ENCODE assay signal across 17 cellular contexts in the genomic region with DNA sequence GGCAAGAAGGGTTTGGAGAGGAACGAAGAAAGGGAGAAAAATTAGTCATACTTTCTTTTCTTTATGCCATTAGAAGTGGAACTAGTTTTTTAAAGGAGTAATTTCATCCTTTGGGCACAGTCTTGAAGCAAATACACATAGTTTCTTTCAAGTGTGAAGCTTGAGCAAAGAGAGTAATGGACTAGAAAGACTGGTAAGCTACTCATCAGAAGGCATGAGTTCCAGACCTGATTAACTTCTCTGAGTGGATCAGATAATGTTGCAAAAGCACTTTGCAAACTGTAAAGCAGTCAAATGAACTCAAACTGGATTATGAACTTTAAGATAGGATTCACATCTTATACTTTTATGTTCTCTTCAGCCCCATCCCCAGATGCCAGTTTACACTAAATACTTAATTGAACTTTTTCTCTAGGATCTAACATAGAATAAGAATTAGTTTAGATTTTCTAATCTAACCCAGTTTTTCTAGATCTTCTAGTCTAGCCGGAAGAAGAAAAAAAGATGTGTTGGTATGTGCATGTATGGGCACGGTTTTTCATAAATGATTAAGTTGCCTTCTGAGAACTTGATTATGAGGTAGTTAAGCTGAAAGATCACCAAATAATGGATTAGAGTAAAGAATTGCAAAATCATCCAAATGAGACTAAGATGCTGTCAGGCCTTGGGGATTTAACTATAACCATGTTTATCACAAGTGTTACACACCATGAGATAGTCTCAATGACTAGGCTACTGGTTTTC. TPM values are rescaled to one million over a fixed set of nuclear protein-coding genes. Genes with fewer than 3 reads are reported as not detected.
DNase-seq lines count a peak whose midpoint lies in the region; ATAC-seq and TF ChIP-seq lines count a peak whose summit lies in the region.
"Had no signal": no experiment of that assay in that cellular context is flagged by ENCODE, and none has a peak within 500 bp of the region (broad histone marks: within the 10 kb centered on the region; RNA-seq: fewer than 3 reads in every experiment).

No MANE protein-coding gene starts in this region.

- H2AFZ ChIP-seq in OCI-LY1 (ENCODE audit: low read length): no peak overlapping the region

- H3K4me3 Mint-ChIP-seq in activated naive CD4-positive, alpha-beta T cell treated with anti-CD3 and anti-CD28 coated beads, Interleukin-2, amount 50 U/mL, for 24 hours: peak overlapping the region; percentile 52
- no peak overlapping the region for H3K4me3 Mint-ChIP-seq in activated naive CD4-positive, alpha-beta T cell treated with anti-CD3 and anti-CD28 coated beads, Interleukin-2, amount 10 ng/mL, durations not matched to agents 7 days and 5 days
- peak overlapping the region; percentile 96 for H3K4me3 Mint-ChIP-seq in activated naive CD8-positive, alpha-beta T cell treated with anti-CD3 and anti-CD28 coated beads, Interleukin-2, amount 50 U/mL, for 24 hours
- H3K4me3 Mint-ChIP-seq in stimulated activated naive CD8-positive, alpha-beta T cell treated with anti-CD3 and anti-CD28 coated beads, Interleukin-15, amount 100 ng/mL, for 72 hours: peak overlapping the region; percentile 93 to 99

- H3K4me1 Mint-ChIP-seq in activated naive CD4-positive, alpha-beta T cell treated with anti-CD3 and anti-CD28 coated beads, Interleukin-2, amount 50 U/mL, for 24 hours: peaks cover 61% of the 10 kb centered on the region
- peaks cover 56% of the 10 kb centered on the region for H3K4me1 Mint-ChIP-seq in activated naive CD4-positive, alpha-beta T cell treated with anti-CD3 and anti-CD28 coated beads, Interleukin-2, amount 10 ng/mL, durations not matched to agents 7 days and 5 days
- H3K4me1 Mint-ChIP-seq in activated naive CD8-positive, alpha-beta T cell treated with anti-CD3 and anti-CD28 coated beads, Interleukin-2, amount 50 U/mL, for 24 hours: peaks cover 57% of the 10 kb centered on the region
- peaks cover 66% of the 10 kb centered on the region for H3K4me1 Mint-ChIP-seq in stimulated activated naive CD8-positive, alpha-beta T cell treated with anti-CD3 and anti-CD28 coated beads, Interleukin-15, amount 100 ng/mL, for 72 hours

- H3K9ac ChIP-seq in OCI-LY1 (ENCODE audit: low read length): peak overlapping the region; percentile 13; the same call in 1 of the 2 replicates

- H3K9me3 ChIP-seq in OCI-LY1 (ENCODE audit: low read length) (no peaks in the 10 kb centered on the region), Peyer's patch (no peaks in the 10 kb centered on the region)

- no peak for TF ChIP-seq POLR2A in Peyer's patch (IDR thresholded peaks at IDR 0.05)

- DNase-seq in activated naive CD4-positive, alpha-beta T cell treated with anti-CD3 and anti-CD28 coated beads, Interleukin-2, amount 10 ng/mL, durations not matched to agents 7 days and 5 days: no peak
- DNase-seq in activated naive CD8-positive, alpha-beta T cell treated with anti-CD3 and anti-CD28 coated beads, Interleukin-2, amount 50 U/mL, for 24 hours: no peak
- DNase-seq in stimulated activated naive CD8-positive, alpha-beta T cell treated with anti-CD3 and anti-CD28 coated beads, Interleukin-15, amount 100 ng/mL, for 72 hours: no peak
- DNase-seq in NCI-H2171 (lab: John Stamatoyannopoulos, UW) (no peak), Peyer's patch (no peak)
- DNase-seq: AML-193, DMS53, HCEC 1CT, IMR-90, NCI-H1436, NCI-H2029 treated with DMSO at 0.1 percent for 48 hours, NCI-H2227 treated with DMSO at 0.1 percent for 48 hours, NCI-H526, SHP77 treated with DMSO at 0.1 percent for 48 hours had no signal

- no peaks in the 10 kb centered on the region for H3F3A ChIP-seq in OCI-LY1 (ENCODE audit: insufficient read depth, low read length)

- H3K79me2 ChIP-seq in OCI-LY1 (ENCODE audit: insufficient read depth, low read length): peaks cover 64% of the 10 kb centered on the region

- CTCF ChIA-PET in activated naive CD4-positive, alpha-beta T cell treated with anti-CD3 and anti-CD28 coated beads, Interleukin-2, amount 10 ng/mL, durations not matched to agents 7 days and 5 days (lab: Charles Lee): interaction anchor here (0.9 to 1.5 kb wide), 6 partner anchors 16 to 347 kb away, joined by 3 to 9 read pairs (median 4); no protein-coding TSS in a partner anchor

- H3K27me3 ChIP-seq in OCI-LY1 (ENCODE audit: insufficient read depth, low read length) (no peaks in the 10 kb centered on the region), Peyer's patch (no peaks in the 10 kb centered on the region)

- TF ChIP-seq CTCF in OCI-LY1 (IDR thresholded peaks at IDR 0.05; ENCODE audit: low read length) (no peak), Peyer's patch (IDR thresholded peaks at IDR 0.05) (no peak)

- H3K27ac Mint-ChIP-seq in activated naive CD4-positive, alpha-beta T cell treated with anti-CD3 and anti-CD28 coated beads, Interleukin-2, amount 50 U/mL, for 24 hours: no peak overlapping the region
- no peak overlapping the region for H3K27ac Mint-ChIP-seq in activated naive CD4-positive, alpha-beta T cell treated with anti-CD3 and anti-CD28 coated beads, Interleukin-2, amount 10 ng/mL, durations not matched to agents 7 days and 5 days
- peak overlapping the region; percentile 75 for H3K27ac Mint-ChIP-seq in activated naive CD8-positive, alpha-beta T cell treated with anti-CD3 and anti-CD28 coated beads, Interleukin-2, amount 50 U/mL, for 24 hours
- no peak overlapping the region for H3K27ac Mint-ChIP-seq in stimulated activated naive CD8-positive, alpha-beta T cell treated with anti-CD3 and anti-CD28 coated beads, Interleukin-15, amount 100 ng/mL, for 72 hours

- H3K9me2 ChIP-seq in OCI-LY1 (ENCODE audit: low read depth, low read length): no peaks in the 10 kb centered on the region

- H3K27ac ChIP-seq in OCI-LY1 (ENCODE audit: low read depth, low read length, poor library complexity, severe bottlenecking): peak overlapping the region; percentile 29
- H3K27ac ChIP-seq in Peyer's patch: no peak overlapping the region

- H4K20me1 ChIP-seq in OCI-LY1 (ENCODE audit: insufficient read depth, low read length): no peaks in the 10 kb centered on the region

- H3K27me3 Mint-ChIP-seq in activated naive CD4-positive, alpha-beta T cell treated with anti-CD3 and anti-CD28 coated beads, Interleukin-2, amount 50 U/mL, for 24 hours: no peaks in the 10 kb centered on the region
- no peaks in the 10 kb centered on the region for H3K27me3 Mint-ChIP-seq in activated naive CD4-positive, alpha-beta T cell treated with anti-CD3 and anti-CD28 coated beads, Interleukin-2, amount 10 ng/mL, durations not matched to agents 7 days and 5 days
- no peaks in the 10 kb centered on the region for H3K27me3 Mint-ChIP-seq in activated naive CD8-positive, alpha-beta T cell treated with anti-CD3 and anti-CD28 coated beads, Interleukin-2, amount 50 U/mL, for 24 hours
- H3K27me3 Mint-ChIP-seq in stimulated activated naive CD8-positive, alpha-beta T cell treated with anti-CD3 and anti-CD28 coated beads, Interleukin-15, amount 100 ng/mL, for 72 hours: no peaks in the 10 kb centered on the region

- peak overlapping the region; percentile 97 for H3K4me2 ChIP-seq in OCI-LY1 (ENCODE audit: low read length)

- H3K36me3 ChIP-seq in OCI-LY1 (ENCODE audit: insufficient read depth, low read length): no peaks in the 10 kb centered on the region
- H3K36me3 ChIP-seq in Peyer's patch: no peaks in the 10 kb centered on the region

- no peak for ATAC-seq in activated naive CD8-positive, alpha-beta T cell treated with anti-CD3 and anti-CD28 coated beads, Interleukin-2, amount 50 U/mL, for 24 hours
- ATAC-seq in stimulated activated naive CD8-positive, alpha-beta T cell treated with anti-CD3 and anti-CD28 coated beads, Interleukin-15, amount 100 ng/mL, for 72 hours: no peak
- no peak for ATAC-seq in HG02840 (IDR thresholded peaks at IDR 0.05; ENCODE audit: low FRiP score, unreplicated experiment)

- H3K9me3 Mint-ChIP-seq in activated naive CD4-positive, alpha-beta T cell treated with anti-CD3 and anti-CD28 coated beads, Interleukin-2, amount 50 U/mL, for 24 hours: no peaks in the 10 kb centered on the region
- H3K9me3 Mint-ChIP-seq in activated naive CD4-positive, alpha-beta T cell treated with anti-CD3 and anti-CD28 coated beads, Interleukin-2, amount 10 ng/mL, durations not matched to agents 7 days and 5 days: no peaks in the 10 kb centered on the region
- no peaks in the 10 kb centered on the region for H3K9me3 Mint-ChIP-seq in activated naive CD8-positive, alpha-beta T cell treated with anti-CD3 and anti-CD28 coated beads, Interleukin-2, amount 50 U/mL, for 24 hours
- H3K9me3 Mint-ChIP-seq in stimulated activated naive CD8-positive, alpha-beta T cell treated with anti-CD3 and anti-CD28 coated beads, Interleukin-15, amount 100 ng/mL, for 72 hours: no peaks in the 10 kb centered on the region

- H3K36me3 Mint-ChIP-seq in activated naive CD4-positive, alpha-beta T cell treated with anti-CD3 and anti-CD28 coated beads, Interleukin-2, amount 50 U/mL, for 24 hours: no peaks in the 10 kb centered on the region
- peaks cover 2% of the 10 kb centered on the region for H3K36me3 Mint-ChIP-seq in activated naive CD4-positive, alpha-beta T cell treated with anti-CD3 and anti-CD28 coated beads, Interleukin-2, amount 10 ng/mL, durations not matched to agents 7 days and 5 days
- peaks cover 12% of the 10 kb centered on the region for H3K36me3 Mint-ChIP-seq in activated naive CD8-positive, alpha-beta T cell treated with anti-CD3 and anti-CD28 coated beads, Interleukin-2, amount 50 U/mL, for 24 hours (ENCODE audit: low read depth)

- peaks cover 66% of the 10 kb centered on the region for H3K4me1 ChIP-seq in OCI-LY1 (ENCODE audit: insufficient read depth, low read length, severe bottlenecking)
- peaks cover 0 to 14% (median 5%) of the 10 kb centered on the region in 4 donors for H3K4me1 ChIP-seq in Peyer's patch

- H3K4me3 ChIP-seq in OCI-LY1 (ENCODE audit: low read depth, low read length, poor library complexity, severe bottlenecking) (peak overlapping the region; percentile 94), Peyer's patch (no peak overlapping the region)

RNA-seq across cellular contexts. Expression of gene DDIAS, which starts 2.5 kb away (rescaled TPM):
- under 1 TPM in 3 of 4 donors, not detected in 1; 0.27 to 0.83 (median 0.47) TPM for total RNA-seq in Peyer's patch

RNA-seq across cellular contexts. Expression of gene PRCP, which starts 3.8 kb away (rescaled TPM):
- total RNA-seq in Peyer's patch: 10 to 100 TPM; 12.5 to 56.9 (median 16.4) TPM
